ENCODE assay signal across 21 cellular contexts in the genomic region with DNA sequence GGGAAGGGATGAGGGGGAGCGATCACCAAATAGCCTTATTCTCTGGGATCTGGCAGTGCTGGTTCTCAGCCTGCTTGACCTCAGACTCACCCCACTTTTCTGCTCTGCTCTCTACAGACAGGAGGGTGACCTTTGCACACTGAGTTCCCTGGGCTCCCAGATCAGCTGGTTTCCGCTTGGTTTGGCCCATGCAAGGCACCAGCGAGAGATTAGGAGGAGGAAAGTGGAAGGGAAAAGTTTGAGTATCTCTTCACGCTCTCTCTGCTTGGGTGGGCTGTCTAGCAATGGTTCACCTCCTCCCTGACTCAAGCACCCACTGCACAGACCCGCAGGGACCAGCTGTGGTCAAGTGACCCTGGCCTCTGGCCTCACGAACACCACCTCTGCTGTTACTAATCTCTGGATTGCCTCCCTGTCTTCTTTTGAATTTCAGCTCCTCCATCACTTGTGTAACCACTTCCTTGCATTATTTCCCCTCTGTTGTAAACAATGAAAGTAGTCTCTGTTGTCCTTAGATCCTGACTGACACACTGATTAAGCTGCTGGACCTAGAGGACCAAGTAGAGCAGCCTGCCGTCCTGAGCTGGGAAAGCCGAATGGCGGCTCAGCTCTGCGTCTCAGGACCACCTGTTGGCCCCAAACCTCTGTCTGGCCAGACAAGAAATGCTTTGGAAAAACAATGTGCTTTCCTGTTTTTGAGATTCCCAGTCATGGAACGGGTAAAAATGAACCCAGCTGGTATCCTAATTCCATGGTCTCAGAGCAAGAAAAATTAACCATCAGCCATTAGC.
"Had no signal": no experiment of that assay in that cellular context is flagged by ENCODE, and none has a peak within 500 bp of the region (broad histone marks: within the 10 kb centered on the region; RNA-seq: fewer than 3 reads in every experiment).

No MANE protein-coding gene starts in this region.

- DNase-seq: activated gamma-delta T cell treated with Interleukin-2 at 50 U/mL for 16 hours; activated T-cell treated with anti-CD3 and anti-CD28 coated beads, Interleukin-2, amount 50 U/mL, for 1 hour; adrenal gland; dorsolateral prefrontal cortex; effector memory CD8-positive, alpha-beta T cell; esophagus squamous epithelium; heart left ventricle; kidney; left ventricle myocardium inferior; mammary epithelial cell; nucleus accumbens; stimulated activated CD4-positive, alpha-beta T cell treated with anti-CD3 and anti-CD28 coated beads, Interleukin-4, amount 100 ng/mL, for 4 hours; stimulated activated naive CD8-positive, alpha-beta T cell treated with anti-CD3 and anti-CD28 coated beads, Interleukin-15, Interleukin-2, amounts not matched to agents 100 U/mL and 50 U/mL, for 24 hours; T1000 had no signal

- H3K27me3 Mint-ChIP-seq: activated naive CD8-positive, alpha-beta T cell; central memory CD8-positive, alpha-beta T cell; effector memory CD8-positive, alpha-beta T cell; natural killer cell treated with Interleukin-12 subunit alpha and Interleukin-12 subunit beta and Interleukin-15 and Interleukin-18, amount 100 ng/mL, for 72 hours had no signal

- H3K4me1 Mint-ChIP-seq: central memory CD8-positive, alpha-beta T cell; mesothelial cell of epicardium had no signal

- H3K4me3 ChIP-seq: adrenal gland, dorsolateral prefrontal cortex, esophagus squamous epithelium, heart left ventricle, left ventricle myocardium inferior, tibial nerve had no signal

- H3K27ac Mint-ChIP-seq: activated naive CD8-positive, alpha-beta T cell; effector memory CD8-positive, alpha-beta T cell; mesothelial cell of epicardium; natural killer cell treated with Interleukin-12 subunit alpha and Interleukin-12 subunit beta and Interleukin-15 and Interleukin-18, amount 100 ng/mL, for 72 hours; T-helper 1 cell treated with Interleukin-12 subunit alpha and Interleukin-12 subunit beta and Interleukin-4 antibody, amounts not matched to agents 30 μg/mL and 1 μg/mL, for 36 hours; WTC11 had no signal

- H3K27ac ChIP-seq: adrenal gland, dorsolateral prefrontal cortex, esophagus squamous epithelium, heart left ventricle, left ventricle myocardium inferior, tibial nerve had no signal

- H3K9me3 Mint-ChIP-seq: central memory CD8-positive, alpha-beta T cell; effector memory CD8-positive, alpha-beta T cell; natural killer cell treated with Interleukin-12 subunit alpha and Interleukin-12 subunit beta and Interleukin-15 and Interleukin-18, amount 100 ng/mL, for 72 hours; T-helper 1 cell treated with Interleukin-12 subunit alpha and Interleukin-12 subunit beta and Interleukin-4 antibody, amounts not matched to agents 30 μg/mL and 1 μg/mL, for 36 hours; WTC11 had no signal

- H3K4me3 Mint-ChIP-seq: activated naive CD8-positive, alpha-beta T cell; central memory CD8-positive, alpha-beta T cell; effector memory CD8-positive, alpha-beta T cell; mesothelial cell of epicardium; natural killer cell treated with Interleukin-12 subunit alpha and Interleukin-12 subunit beta and Interleukin-15 and Interleukin-18, amount 100 ng/mL, for 72 hours; T-helper 1 cell treated with Interleukin-12 subunit alpha and Interleukin-12 subunit beta and Interleukin-4 antibody, amounts not matched to agents 30 μg/mL and 1 μg/mL, for 36 hours; WTC11 had no signal

- H3K4me1 ChIP-seq: adrenal gland, esophagus squamous epithelium had no signal

- ATAC-seq: effector memory CD8-positive, alpha-beta T cell; natural killer cell treated with Interleukin-12 subunit alpha and Interleukin-12 subunit beta and Interleukin-15 and Interleukin-18, amount 100 ng/mL, for 72 hours; stimulated activated naive CD8-positive, alpha-beta T cell treated with anti-CD3 and anti-CD28 coated beads, Interleukin-15, Interleukin-2, amounts not matched to agents 100 U/mL and 50 U/mL, for 24 hours had no signal

- H3K36me3 ChIP-seq: adrenal gland, esophagus squamous epithelium, heart left ventricle, left ventricle myocardium inferior, tibial nerve had no signal

- H3K36me3 Mint-ChIP-seq: mesothelial cell of epicardium; natural killer cell treated with Interleukin-12 subunit alpha and Interleukin-12 subunit beta and Interleukin-15 and Interleukin-18, amount 100 ng/mL, for 72 hours; WTC11 had no signal

- H3K27me3 ChIP-seq: adrenal gland, dorsolateral prefrontal cortex, esophagus squamous epithelium, heart left ventricle, tibial nerve had no signal

- H3K9me3 ChIP-seq: adrenal gland, esophagus squamous epithelium, heart left ventricle, left ventricle myocardium inferior, tibial nerve had no signal
